In genomic region chr1:84506002-84506728, GRCh38 we compare ENCODE assay signal across 1 cellular context.
TF ChIP-seq lines count a peak whose summit lies in the region.

TSS of gene GNG5 (minus strand) at chr1:84506581. CDS start at chr1:84506091, 490 bp downstream.
TSS of gene SPATA1 (plus strand) at chr1:84506386. CDS start at chr1:84516360, 9,974 bp downstream.

TF ChIP-seq in HEK293, 187 proteins besides CTCF, POLR2A, EP300 and RAD21 (continued from another document):
- TF ChIP-seq ZBTB10 (tag by site-specific recombination; IDR thresholded peaks at IDR 0.05) = peak; percentile 46; the same call in 1 of the 2 replicates
- TF ChIP-seq ZNF175 (tag by site-specific recombination; IDR thresholded peaks at IDR 0.05) = no peak
- TF ChIP-seq ZNF184 (tag by site-specific recombination; IDR thresholded peaks at IDR 0.05) = peak; percentile 45; the same call in 1 of the 2 replicates
- peak; percentile 87 for TF ChIP-seq MYNN (tag by site-specific recombination; IDR thresholded peaks at IDR 0.05; ENCODE audit: borderline replicate concordance)
- no peak for TF ChIP-seq ZNF239 (tag by site-specific recombination; IDR thresholded peaks at IDR 0.05)
- peak; percentile 83 for TF ChIP-seq ZNF660 (tag by site-specific recombination; IDR thresholded peaks at IDR 0.05)
- TF ChIP-seq HOXC10 (CRISPR knock-in tag; IDR thresholded peaks at IDR 0.05) = no peak
- TF ChIP-seq ZFP37 (tag by site-specific recombination; IDR thresholded peaks at IDR 0.05) = 0 out of 2 replicates have a peak, but pooled peaks have one; percentile 61
- peak; percentile 74; the same call in 1 of the 2 replicates for TF ChIP-seq ZNF600 (tag by site-specific recombination; IDR thresholded peaks at IDR 0.05)
- peak; percentile 76; the same call in 1 of the 2 replicates for TF ChIP-seq ZNF391 (tag by site-specific recombination; IDR thresholded peaks at IDR 0.05; ENCODE audit: borderline replicate concordance, low read depth)
- peak; percentile 75; the same call in 1 of the 2 replicates for TF ChIP-seq HIC1 (tag by site-specific recombination; IDR thresholded peaks at IDR 0.05)
- TF ChIP-seq SP7 (tag by site-specific recombination; IDR thresholded peaks at IDR 0.05) = peak; percentile 86
- TF ChIP-seq WT1 (tag by site-specific recombination; IDR thresholded peaks at IDR 0.05) = peak; percentile 82
- peak; percentile 79 for TF ChIP-seq KLF16 (tag by site-specific recombination; IDR thresholded peaks at IDR 0.05)
- peak; percentile 77 for TF ChIP-seq ZNF629 (tag by site-specific recombination; IDR thresholded peaks at IDR 0.05)
- no peak for TF ChIP-seq ZNF114 (tag by site-specific recombination; IDR thresholded peaks at IDR 0.05)
- TF ChIP-seq ZNF394 (tag by site-specific recombination; IDR thresholded peaks at IDR 0.05; ENCODE audit: borderline replicate concordance) = peak; percentile 66; the same call in 1 of the 2 replicates
- TF ChIP-seq REST (tag by site-specific recombination; IDR thresholded peaks at IDR 0.05) = peak; percentile 49; the same call in 1 of the 2 replicates
- no peak for TF ChIP-seq ZNF426 (tag by site-specific recombination; IDR thresholded peaks at IDR 0.05)
- TF ChIP-seq SP2 (tag by site-specific recombination; IDR thresholded peaks at IDR 0.05) = peak; percentile 64
- TF ChIP-seq ZFHX2 (tag by site-specific recombination; conservative IDR thresholded peaks at IDR 0.05) = peak; percentile 93
- TF ChIP-seq OSR2 (tag by site-specific recombination; IDR thresholded peaks at IDR 0.05) = peak; percentile 91
- TF ChIP-seq AEBP2 (tag by site-specific recombination; IDR thresholded peaks at IDR 0.05; ENCODE audit: borderline replicate concordance) = no peak
- TF ChIP-seq ZNF76 (tag by site-specific recombination; IDR thresholded peaks at IDR 0.05; ENCODE audit: borderline replicate concordance, low read depth) = peak; percentile 58; the same call in 1 of the 2 replicates
- 0 out of 2 replicates have a peak, but pooled peaks have one; percentile 37 for TF ChIP-seq ZNF561 (tag by site-specific recombination; IDR thresholded peaks at IDR 0.05; ENCODE audit: borderline replicate concordance)
- peak; percentile 98 for TF ChIP-seq GLIS2 (tag by site-specific recombination; IDR thresholded peaks at IDR 0.05)
- no peak for TF ChIP-seq ZBTB1 (tag by site-specific recombination; IDR thresholded peaks at IDR 0.05)
- TF ChIP-seq ZNF16 (tag by site-specific recombination; IDR thresholded peaks at IDR 0.05; ENCODE audit: low read depth) = no peak
- peak; percentile 33; the same call in 1 of the 2 replicates for TF ChIP-seq ZBTB11 (tag by site-specific recombination; conservative IDR thresholded peaks at IDR 0.05; ENCODE audit: low read depth)
- TF ChIP-seq ZNF280D (tag by site-specific recombination; IDR thresholded peaks at IDR 0.05) = no peak
- TF ChIP-seq ZBTB7A (tag by site-specific recombination; IDR thresholded peaks at IDR 0.05; ENCODE audit: low read depth) = no peak
- peak; percentile 94 for TF ChIP-seq ZEB2 (tag by site-specific recombination; IDR thresholded peaks at IDR 0.05)
- no peak for TF ChIP-seq GFI1B (tag by site-specific recombination; IDR thresholded peaks at IDR 0.05)
- peak; percentile 77 for TF ChIP-seq KLF10 (tag by site-specific recombination; IDR thresholded peaks at IDR 0.05)
